Comparison of ENCODE assay signal across 1 cellular context in the genomic region with DNA sequence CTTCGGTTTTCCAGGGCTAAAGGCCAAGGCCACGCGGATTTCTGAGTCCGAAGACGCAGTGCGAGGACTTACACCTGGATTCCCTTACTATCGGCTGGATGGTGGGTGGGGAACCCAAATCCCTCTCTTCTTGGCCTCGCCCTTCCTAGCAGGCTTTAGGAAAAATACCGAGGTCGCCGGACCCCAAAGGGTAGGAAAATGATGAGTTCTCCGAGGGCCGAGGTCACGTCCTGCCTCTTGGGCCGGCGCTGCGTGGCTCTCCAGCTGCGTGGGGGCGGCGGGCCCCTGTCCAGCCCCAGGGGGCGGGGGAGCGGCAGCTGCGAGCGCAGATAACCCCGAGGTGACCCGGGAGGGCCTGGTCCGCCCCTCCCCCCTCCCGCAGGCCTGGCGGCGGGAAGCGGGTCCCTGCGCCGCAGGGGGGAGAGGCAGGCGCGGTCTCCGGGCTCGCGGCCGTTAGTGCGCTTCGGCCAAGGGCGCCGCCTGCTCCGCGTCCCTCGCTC.
TF ChIP-seq lines count a peak whose summit lies in the region.

No MANE protein-coding gene starts in this region.

TF ChIP-seq in K562, 482 proteins besides CTCF, POLR2A, EP300 and RAD21 (continued from another document and continues in another):
- TF ChIP-seq, protein P1, sequence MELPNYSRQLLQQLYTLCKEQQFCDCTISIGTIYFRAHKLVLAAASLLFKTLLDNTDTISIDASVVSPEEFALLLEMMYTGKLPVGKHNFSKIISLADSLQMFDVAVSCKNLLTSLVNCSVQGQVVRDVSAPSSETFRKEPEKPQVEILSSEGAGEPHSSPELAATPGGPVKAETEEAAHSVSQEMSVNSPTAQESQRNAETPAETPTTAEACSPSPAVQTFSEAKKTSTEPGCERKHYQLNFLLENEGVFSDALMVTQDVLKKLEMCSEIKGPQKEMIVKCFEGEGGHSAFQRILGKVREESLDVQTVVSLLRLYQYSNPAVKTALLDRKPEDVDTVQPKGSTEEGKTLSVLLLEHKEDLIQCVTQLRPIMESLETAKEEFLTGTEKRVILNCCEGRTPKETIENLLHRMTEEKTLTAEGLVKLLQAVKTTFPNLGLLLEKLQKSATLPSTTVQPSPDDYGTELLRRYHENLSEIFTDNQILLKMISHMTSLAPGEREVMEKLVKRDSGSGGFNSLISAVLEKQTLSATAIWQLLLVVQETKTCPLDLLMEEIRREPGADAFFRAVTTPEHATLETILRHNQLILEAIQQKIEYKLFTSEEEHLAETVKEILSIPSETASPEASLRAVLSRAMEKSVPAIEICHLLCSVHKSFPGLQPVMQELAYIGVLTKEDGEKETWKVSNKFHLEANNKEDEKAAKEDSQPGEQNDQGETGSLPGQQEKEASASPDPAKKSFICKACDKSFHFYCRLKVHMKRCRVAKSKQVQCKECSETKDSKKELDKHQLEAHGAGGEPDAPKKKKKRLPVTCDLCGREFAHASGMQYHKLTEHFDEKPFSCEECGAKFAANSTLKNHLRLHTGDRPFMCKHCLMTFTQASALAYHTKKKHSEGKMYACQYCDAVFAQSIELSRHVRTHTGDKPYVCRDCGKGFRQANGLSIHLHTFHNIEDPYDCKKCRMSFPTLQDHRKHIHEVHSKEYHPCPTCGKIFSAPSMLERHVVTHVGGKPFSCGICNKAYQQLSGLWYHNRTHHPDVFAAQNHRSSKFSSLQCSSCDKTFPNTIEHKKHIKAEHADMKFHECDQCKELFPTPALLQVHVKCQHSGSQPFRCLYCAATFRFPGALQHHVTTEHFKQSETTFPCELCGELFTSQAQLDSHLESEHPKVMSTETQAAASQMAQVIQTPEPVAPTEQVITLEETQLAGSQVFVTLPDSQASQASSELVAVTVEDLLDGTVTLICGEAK (IDR thresholded peaks at IDR 0.05): no peak
- TF ChIP-seq, protein P1 (CRISPR knock-in tag; IDR thresholded peaks at IDR 0.05): no peak
- TF ChIP-seq MXI1 (IDR thresholded peaks at IDR 0.05; ENCODE audit: low read depth, low read length): 0 out of 2 replicates have a peak, but pooled peaks have one; percentile 43
- peak; percentile 37; the same call in 1 of the 2 replicates for TF ChIP-seq ZNF780A (CRISPR knock-in tag; IDR thresholded peaks at IDR 0.05)
- no peak for TF ChIP-seq MIER1 (IDR thresholded peaks at IDR 0.05; ENCODE audit: low read depth)
- TF ChIP-seq PHB (CRISPR knock-in tag; IDR thresholded peaks at IDR 0.05): no peak
- TF ChIP-seq NFIC (IDR thresholded peaks at IDR 0.05): peak; percentile 94
- TF ChIP-seq, protein P2, sequence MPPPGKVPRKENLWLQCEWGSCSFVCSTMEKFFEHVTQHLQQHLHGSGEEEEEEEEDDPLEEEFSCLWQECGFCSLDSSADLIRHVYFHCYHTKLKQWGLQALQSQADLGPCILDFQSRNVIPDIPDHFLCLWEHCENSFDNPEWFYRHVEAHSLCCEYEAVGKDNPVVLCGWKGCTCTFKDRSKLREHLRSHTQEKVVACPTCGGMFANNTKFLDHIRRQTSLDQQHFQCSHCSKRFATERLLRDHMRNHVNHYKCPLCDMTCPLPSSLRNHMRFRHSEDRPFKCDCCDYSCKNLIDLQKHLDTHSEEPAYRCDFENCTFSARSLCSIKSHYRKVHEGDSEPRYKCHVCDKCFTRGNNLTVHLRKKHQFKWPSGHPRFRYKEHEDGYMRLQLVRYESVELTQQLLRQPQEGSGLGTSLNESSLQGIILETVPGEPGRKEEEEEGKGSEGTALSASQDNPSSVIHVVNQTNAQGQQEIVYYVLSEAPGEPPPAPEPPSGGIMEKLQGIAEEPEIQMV (tag; conservative IDR thresholded peaks at IDR 0.05; ENCODE audit: low read depth): no peak
- TF ChIP-seq, protein P3, sequence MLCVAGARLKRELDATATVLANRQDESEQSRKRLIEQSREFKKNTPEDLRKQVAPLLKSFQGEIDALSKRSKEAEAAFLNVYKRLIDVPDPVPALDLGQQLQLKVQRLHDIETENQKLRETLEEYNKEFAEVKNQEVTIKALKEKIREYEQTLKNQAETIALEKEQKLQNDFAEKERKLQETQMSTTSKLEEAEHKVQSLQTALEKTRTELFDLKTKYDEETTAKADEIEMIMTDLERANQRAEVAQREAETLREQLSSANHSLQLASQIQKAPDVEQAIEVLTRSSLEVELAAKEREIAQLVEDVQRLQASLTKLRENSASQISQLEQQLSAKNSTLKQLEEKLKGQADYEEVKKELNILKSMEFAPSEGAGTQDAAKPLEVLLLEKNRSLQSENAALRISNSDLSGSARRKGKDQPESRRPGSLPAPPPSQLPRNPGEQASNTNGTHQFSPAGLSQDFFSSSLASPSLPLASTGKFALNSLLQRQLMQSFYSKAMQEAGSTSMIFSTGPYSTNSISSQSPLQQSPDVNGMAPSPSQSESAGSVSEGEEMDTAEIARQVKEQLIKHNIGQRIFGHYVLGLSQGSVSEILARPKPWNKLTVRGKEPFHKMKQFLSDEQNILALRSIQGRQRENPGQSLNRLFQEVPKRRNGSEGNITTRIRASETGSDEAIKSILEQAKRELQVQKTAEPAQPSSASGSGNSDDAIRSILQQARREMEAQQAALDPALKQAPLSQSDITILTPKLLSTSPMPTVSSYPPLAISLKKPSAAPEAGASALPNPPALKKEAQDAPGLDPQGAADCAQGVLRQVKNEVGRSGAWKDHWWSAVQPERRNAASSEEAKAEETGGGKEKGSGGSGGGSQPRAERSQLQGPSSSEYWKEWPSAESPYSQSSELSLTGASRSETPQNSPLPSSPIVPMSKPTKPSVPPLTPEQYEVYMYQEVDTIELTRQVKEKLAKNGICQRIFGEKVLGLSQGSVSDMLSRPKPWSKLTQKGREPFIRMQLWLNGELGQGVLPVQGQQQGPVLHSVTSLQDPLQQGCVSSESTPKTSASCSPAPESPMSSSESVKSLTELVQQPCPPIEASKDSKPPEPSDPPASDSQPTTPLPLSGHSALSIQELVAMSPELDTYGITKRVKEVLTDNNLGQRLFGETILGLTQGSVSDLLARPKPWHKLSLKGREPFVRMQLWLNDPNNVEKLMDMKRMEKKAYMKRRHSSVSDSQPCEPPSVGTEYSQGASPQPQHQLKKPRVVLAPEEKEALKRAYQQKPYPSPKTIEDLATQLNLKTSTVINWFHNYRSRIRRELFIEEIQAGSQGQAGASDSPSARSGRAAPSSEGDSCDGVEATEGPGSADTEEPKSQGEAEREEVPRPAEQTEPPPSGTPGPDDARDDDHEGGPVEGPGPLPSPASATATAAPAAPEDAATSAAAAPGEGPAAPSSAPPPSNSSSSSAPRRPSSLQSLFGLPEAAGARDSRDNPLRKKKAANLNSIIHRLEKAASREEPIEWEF (CRISPR knock-in tag; IDR thresholded peaks at IDR 0.05): no peak
- TF ChIP-seq NR4A1 (CRISPR knock-in tag; IDR thresholded peaks at IDR 0.05): no peak
- peak; percentile 64 for TF ChIP-seq NR4A1 (tag; IDR thresholded peaks at IDR 0.05)
- TF ChIP-seq, protein P4, sequence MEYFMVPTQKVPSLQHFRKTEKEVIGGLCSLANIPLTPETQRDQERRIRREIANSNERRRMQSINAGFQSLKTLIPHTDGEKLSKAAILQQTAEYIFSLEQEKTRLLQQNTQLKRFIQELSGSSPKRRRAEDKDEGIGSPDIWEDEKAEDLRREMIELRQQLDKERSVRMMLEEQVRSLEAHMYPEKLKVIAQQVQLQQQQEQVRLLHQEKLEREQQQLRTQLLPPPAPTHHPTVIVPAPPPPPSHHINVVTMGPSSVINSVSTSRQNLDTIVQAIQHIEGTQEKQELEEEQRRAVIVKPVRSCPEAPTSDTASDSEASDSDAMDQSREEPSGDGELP (CRISPR knock-in tag; IDR thresholded peaks at IDR 0.05; ENCODE audit: borderline replicate concordance): peak; percentile 98
- TF ChIP-seq, protein P5, sequence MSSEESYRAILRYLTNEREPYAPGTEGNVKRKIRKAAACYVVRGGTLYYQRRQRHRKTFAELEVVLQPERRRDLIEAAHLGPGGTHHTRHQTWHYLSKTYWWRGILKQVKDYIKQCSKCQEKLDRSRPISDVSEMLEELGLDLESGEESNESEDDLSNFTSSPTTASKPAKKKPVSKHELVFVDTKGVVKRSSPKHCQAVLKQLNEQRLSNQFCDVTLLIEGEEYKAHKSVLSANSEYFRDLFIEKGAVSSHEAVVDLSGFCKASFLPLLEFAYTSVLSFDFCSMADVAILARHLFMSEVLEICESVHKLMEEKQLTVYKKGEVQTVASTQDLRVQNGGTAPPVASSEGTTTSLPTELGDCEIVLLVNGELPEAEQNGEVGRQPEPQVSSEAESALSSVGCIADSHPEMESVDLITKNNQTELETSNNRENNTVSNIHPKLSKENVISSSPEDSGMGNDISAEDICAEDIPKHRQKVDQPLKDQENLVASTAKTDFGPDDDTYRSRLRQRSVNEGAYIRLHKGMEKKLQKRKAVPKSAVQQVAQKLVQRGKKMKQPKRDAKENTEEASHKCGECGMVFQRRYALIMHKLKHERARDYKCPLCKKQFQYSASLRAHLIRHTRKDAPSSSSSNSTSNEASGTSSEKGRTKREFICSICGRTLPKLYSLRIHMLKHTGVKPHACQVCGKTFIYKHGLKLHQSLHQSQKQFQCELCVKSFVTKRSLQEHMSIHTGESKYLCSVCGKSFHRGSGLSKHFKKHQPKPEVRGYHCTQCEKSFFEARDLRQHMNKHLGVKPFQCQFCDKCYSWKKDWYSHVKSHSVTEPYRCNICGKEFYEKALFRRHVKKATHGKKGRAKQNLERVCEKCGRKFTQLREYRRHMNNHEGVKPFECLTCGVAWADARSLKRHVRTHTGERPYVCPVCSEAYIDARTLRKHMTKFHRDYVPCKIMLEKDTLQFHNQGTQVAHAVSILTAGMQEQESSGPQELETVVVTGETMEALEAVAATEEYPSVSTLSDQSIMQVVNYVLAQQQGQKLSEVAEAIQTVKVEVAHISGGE (CRISPR knock-in tag; IDR thresholded peaks at IDR 0.05): peak in 1 of 3 experiments; percentile 60; a peak in 2 of 6 replicates
- TF ChIP-seq KDM5B (IDR thresholded peaks at IDR 0.05; ENCODE audit: insufficient replicate concordance, low read depth, low read length): no peak
- TF ChIP-seq ZNF707 (CRISPR knock-in tag; conservative IDR thresholded peaks at IDR 0.05): no peak
- TF ChIP-seq, protein P6, sequence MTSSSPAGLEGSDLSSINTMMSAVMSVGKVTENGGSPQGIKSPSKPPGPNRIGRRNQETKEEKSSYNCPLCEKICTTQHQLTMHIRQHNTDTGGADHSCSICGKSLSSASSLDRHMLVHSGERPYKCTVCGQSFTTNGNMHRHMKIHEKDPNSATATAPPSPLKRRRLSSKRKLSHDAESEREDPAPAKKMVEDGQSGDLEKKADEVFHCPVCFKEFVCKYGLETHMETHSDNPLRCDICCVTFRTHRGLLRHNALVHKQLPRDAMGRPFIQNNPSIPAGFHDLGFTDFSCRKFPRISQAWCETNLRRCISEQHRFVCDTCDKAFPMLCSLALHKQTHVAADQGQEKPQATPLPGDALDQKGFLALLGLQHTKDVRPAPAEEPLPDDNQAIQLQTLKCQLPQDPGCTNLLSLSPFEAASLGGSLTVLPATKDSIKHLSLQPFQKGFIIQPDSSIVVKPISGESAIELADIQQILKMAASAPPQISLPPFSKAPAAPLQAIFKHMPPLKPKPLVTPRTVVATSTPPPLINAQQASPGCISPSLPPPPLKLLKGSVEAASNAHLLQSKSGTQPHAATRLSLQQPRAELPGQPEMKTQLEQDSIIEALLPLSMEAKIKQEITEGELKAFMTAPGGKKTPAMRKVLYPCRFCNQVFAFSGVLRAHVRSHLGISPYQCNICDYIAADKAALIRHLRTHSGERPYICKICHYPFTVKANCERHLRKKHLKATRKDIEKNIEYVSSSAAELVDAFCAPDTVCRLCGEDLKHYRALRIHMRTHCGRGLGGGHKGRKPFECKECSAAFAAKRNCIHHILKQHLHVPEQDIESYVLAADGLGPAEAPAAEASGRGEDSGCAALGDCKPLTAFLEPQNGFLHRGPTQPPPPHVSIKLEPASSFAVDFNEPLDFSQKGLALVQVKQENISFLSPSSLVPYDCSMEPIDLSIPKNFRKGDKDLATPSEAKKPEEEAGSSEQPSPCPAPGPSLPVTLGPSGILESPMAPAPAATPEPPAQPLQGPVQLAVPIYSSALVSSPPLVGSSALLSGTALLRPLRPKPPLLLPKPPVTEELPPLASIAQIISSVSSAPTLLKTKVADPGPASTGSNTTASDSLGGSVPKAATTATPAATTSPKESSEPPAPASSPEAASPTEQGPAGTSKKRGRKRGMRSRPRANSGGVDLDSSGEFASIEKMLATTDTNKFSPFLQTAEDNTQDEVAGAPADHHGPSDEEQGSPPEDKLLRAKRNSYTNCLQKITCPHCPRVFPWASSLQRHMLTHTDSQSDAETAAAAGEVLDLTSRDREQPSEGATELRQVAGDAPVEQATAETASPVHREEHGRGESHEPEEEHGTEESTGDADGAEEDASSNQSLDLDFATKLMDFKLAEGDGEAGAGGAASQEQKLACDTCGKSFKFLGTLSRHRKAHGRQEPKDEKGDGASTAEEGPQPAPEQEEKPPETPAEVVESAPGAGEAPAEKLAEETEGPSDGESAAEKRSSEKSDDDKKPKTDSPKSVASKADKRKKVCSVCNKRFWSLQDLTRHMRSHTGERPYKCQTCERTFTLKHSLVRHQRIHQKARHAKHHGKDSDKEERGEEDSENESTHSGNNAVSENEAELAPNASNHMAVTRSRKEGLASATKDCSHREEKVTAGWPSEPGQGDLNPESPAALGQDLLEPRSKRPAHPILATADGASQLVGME (CRISPR knock-in tag; IDR thresholded peaks at IDR 0.05): no peak
- TF ChIP-seq, protein P7, sequence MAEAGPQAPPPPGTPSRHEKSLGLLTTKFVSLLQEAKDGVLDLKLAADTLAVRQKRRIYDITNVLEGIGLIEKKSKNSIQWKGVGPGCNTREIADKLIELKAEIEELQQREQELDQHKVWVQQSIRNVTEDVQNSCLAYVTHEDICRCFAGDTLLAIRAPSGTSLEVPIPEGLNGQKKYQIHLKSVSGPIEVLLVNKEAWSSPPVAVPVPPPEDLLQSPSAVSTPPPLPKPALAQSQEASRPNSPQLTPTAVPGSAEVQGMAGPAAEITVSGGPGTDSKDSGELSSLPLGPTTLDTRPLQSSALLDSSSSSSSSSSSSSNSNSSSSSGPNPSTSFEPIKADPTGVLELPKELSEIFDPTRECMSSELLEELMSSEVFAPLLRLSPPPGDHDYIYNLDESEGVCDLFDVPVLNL (CRISPR knock-in tag; IDR thresholded peaks at IDR 0.05; ENCODE audit: low read depth): peak; percentile 87
